24 cellular contexts compared by ENCODE assay signal in genomic region chr17:45935197-45935709, GRCh38.
"Had no signal": no experiment of that assay in that cellular context is flagged by ENCODE, and none has a peak within 500 bp of the region (broad histone marks: within the 10 kb centered on the region; RNA-seq: fewer than 3 reads in every experiment).

No MANE protein-coding gene starts in this region.

- FAIRE-seq: K562, TTC549 had no signal

- ATAC-seq: activated T-cell treated with anti-CD3 and anti-CD28 coated beads, Interleukin-2, amount 50 U/mL, for 4 hours; T-cell had no signal

- H3K4me3 ChIP-seq: K562 had no signal

- DNase-seq: activated B cell treated with CpG ODN at 0.5 μM for 24 hours; activated CD4-positive, alpha-beta memory T cell treated with anti-CD3 and anti-CD28 coated beads for 36 hours; activated CD4-positive, alpha-beta T cell treated with anti-CD3 and anti-CD28 coated beads, Interleukin-2, amount 10 ng/mL, durations not matched to agents 7 days and 5 days; activated CD8-positive, alpha-beta memory T cell treated with anti-CD3 and anti-CD28 coated beads for 24 hours; activated gamma-delta T cell; activated naive CD4-positive, alpha-beta T cell treated with anti-CD3 and anti-CD28 coated beads for 36 hours; activated T-cell treated with anti-CD3 and anti-CD28 coated beads, Interleukin-2, amount 50 U/mL, for 4 hours; anterior cingulate cortex; Karpas-422; MM.1S; NCI-H1105; NCI-H1436; NCI-H1694 treated with DMSO at 0.1 percent for 48 hours; NCI-H2029 treated with DMSO at 0.1 percent for 48 hours; NCI-H345; NCI-H510A; NCI-H526 treated with DMSO at 0.1 percent for 48 hours; NCI-H82; SIG-M5; T-cell; T-helper 2 cell; T1000 had no signal
